15 cellular contexts compared by ENCODE assay signal in the genomic region with DNA sequence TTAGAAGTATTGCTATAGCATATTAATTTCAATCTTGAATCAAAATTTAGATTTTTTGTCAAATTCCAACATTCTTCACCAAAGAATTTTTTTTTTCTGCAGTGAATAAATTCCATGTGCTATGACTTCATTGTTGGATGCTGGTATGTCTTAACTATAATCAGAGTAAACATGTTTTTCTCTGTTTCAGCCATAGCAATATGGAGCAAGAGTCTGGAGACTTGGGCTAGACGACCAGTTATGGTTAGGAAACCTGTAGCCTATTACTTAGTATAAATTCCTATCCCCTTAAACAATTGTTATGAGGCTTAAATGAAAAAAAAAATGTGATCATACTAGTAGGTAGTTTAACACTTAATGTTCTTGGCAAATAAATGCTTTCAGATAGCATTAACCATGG.
DNase-seq lines count a peak whose midpoint lies in the region; ATAC-seq and TF ChIP-seq lines count a peak whose summit lies in the region.
"Had no signal": no experiment of that assay in that cellular context is flagged by ENCODE, and none has a peak within 500 bp of the region (broad histone marks: within the 10 kb centered on the region; RNA-seq: fewer than 3 reads in every experiment).

No MANE protein-coding gene starts in this region.

- ATAC-seq in HG03571 (IDR thresholded peaks at IDR 0.05; ENCODE audit: unreplicated experiment) = no peak
- ATAC-seq: A549; CD8-positive, alpha-beta T cell had no signal

- peaks cover 14% of the 10 kb centered on the region for H3K27me3 ChIP-seq in adipocyte (replicated peaks; ENCODE audit: control insufficient read depth, insufficient read depth, low read length)
- no peaks in the 10 kb centered on the region for H3K27me3 ChIP-seq in trophoblast cell (ENCODE audit: insufficient read depth, low read length)
- H3K27me3 ChIP-seq: BLaER1 treated with 17β-estradiol and CSF1 and Interleukin-3, amounts not matched to agents 10 nM and 100 nM had no signal

- H3K23ac ChIP-seq in trophoblast cell (ENCODE audit: low read length) = no peak overlapping the region

- H2AK5ac ChIP-seq in trophoblast cell (ENCODE audit: low read length) = no peak overlapping the region

- TF ChIP-seq CTCF in AG10803 (conservative IDR thresholded peaks at IDR 0.05; ENCODE audit: low read length) = no peak

- H3K4me1 ChIP-seq in adipocyte (ENCODE audit: control insufficient read depth, insufficient read depth, low read length) (peaks cover 3% of the 10 kb centered on the region), trophoblast cell (ENCODE audit: control insufficient read depth in 1 of 2, insufficient read depth in 2 of 2, low read length in 2 of 2) (no peaks in the 10 kb centered on the region)
- H3K4me1 ChIP-seq: A549, Caco-2 had no signal

- H3K9me3 ChIP-seq in adipocyte (ENCODE audit: control insufficient read depth, low read length) (no peaks in the 10 kb centered on the region), trophoblast cell (ENCODE audit: insufficient read depth, low read depth, low read length) (no peaks in the 10 kb centered on the region)
- H3K9me3 ChIP-seq: A549; BLaER1 treated with 17β-estradiol and CSF1 and Interleukin-3, amounts not matched to agents 10 nM and 100 nM; Caco-2 had no signal

- H3K4me3 ChIP-seq in AG10803 (ENCODE audit: low read length) = no peak overlapping the region
- no peak overlapping the region for H3K4me3 ChIP-seq in adipocyte (ENCODE audit: low read length)
- H3K4me3 ChIP-seq in trophoblast cell (ENCODE audit: low read depth, low read length) = no peak overlapping the region
- H3K4me3 ChIP-seq: A549; BLaER1 treated with 17β-estradiol and CSF1 and Interleukin-3, amounts not matched to agents 10 nM and 100 nM had no signal

- H4K91ac ChIP-seq in trophoblast cell (ENCODE audit: low read depth, low read length) = no peak overlapping the region

- no peak overlapping the region for H4K12ac ChIP-seq in trophoblast cell (ENCODE audit: low read depth, low read length)

- peak; percentile 3 for DNase-seq in AG10803 (ENCODE audit: low read depth)
- peak; percentile 3 for DNase-seq in adipocyte (ENCODE audit: low read depth)
- DNase-seq in trophoblast cell = peak; percentile 68 to 87
- DNase-seq in NCI-H2081 treated with DMSO at 0.1 percent for 48 hours (lab: John Stamatoyannopoulos, UW) = no peak
- DNase-seq: Caco-2; Calu3; CD4-positive, alpha-beta T cell; CD8-positive, alpha-beta T cell; DMS79 treated with DMSO at 0.1 percent for 48 hours; GF-D8 had no signal

- H3K4me2 ChIP-seq in trophoblast cell (ENCODE audit: low read length) = no peak overlapping the region
- H3K4me2 ChIP-seq: A549; BLaER1 treated with 17β-estradiol and CSF1 and Interleukin-3, amounts not matched to agents 10 nM and 100 nM had no signal

- H4K8ac ChIP-seq in trophoblast cell (ENCODE audit: low read depth, low read length) = no peak overlapping the region

- H2BK12ac ChIP-seq in trophoblast cell (ENCODE audit: low read length) = no peak overlapping the region

- no peak overlapping the region for H3K18ac ChIP-seq in trophoblast cell (ENCODE audit: low read length)

- H3K27ac ChIP-seq in trophoblast cell (ENCODE audit: low read depth, low read length) = no peak overlapping the region
- H3K27ac ChIP-seq: 22Rv1; A549; BLaER1 treated with 17β-estradiol and CSF1 and Interleukin-3, amounts not matched to agents 10 nM and 100 nM; C4-2B had no signal

- H3K9ac ChIP-seq in adipocyte (ENCODE audit: low read length) = no peak overlapping the region
- H3K9ac ChIP-seq in trophoblast cell (ENCODE audit: low read length) = no peak overlapping the region
- H3K9ac ChIP-seq: BLaER1 treated with 17β-estradiol and CSF1 and Interleukin-3, amounts not matched to agents 10 nM and 100 nM had no signal

- WGBS in trophoblast cell (ENCODE audit: extremely low coverage, insufficient coverage, insufficient read length) = no CpG with 5 or more reads among the region's 1 CpG

- no peak overlapping the region for H3K14ac ChIP-seq in trophoblast cell (ENCODE audit: low read length)

- no peak overlapping the region for H2BK120ac ChIP-seq in trophoblast cell (ENCODE audit: insufficient read depth, low read length, poor library complexity)

- no peak overlapping the region for H3K4ac ChIP-seq in trophoblast cell (ENCODE audit: low read depth, low read length)

- H2AFZ ChIP-seq in trophoblast cell (ENCODE audit: insufficient read depth, low read length, poor library complexity) = no peak overlapping the region

- H3K79me1 ChIP-seq in trophoblast cell (ENCODE audit: low read length) = no peaks in the 10 kb centered on the region

- H2BK5ac ChIP-seq in trophoblast cell (ENCODE audit: low read depth, low read length, poor library complexity) = no peak overlapping the region

- no peaks in the 10 kb centered on the region for H3K79me2 ChIP-seq in trophoblast cell (ENCODE audit: control insufficient read depth, insufficient read depth, low read length, poor library complexity)

- H3K36me3 ChIP-seq in adipocyte (ENCODE audit: control insufficient read depth, insufficient read depth, low read length, severe bottlenecking) (no peaks in the 10 kb centered on the region), trophoblast cell (ENCODE audit: control insufficient read depth in 1 of 2, insufficient read depth in 2 of 2, low read length in 2 of 2) (no peaks in the 10 kb centered on the region)
- H3K36me3 ChIP-seq: BLaER1 treated with 17β-estradiol and CSF1 and Interleukin-3, amounts not matched to agents 10 nM and 100 nM had no signal
